In genomic region chr2:122652670-122653069, GRCh38 we compare ENCODE assay signal across 17 cellular contexts.
DNase-seq lines count a peak whose midpoint lies in the region; ATAC-seq and TF ChIP-seq lines count a peak whose summit lies in the region.
"Had no signal": no experiment of that assay in that cellular context is flagged by ENCODE, and none has a peak within 500 bp of the region (broad histone marks: within the 10 kb centered on the region; RNA-seq: fewer than 3 reads in every experiment).

No MANE protein-coding gene starts in this region.

- TF ChIP-seq CTCF in cardiac fibroblast (IDR thresholded peaks at IDR 0.05; ENCODE audit: low read depth, low read length) (no peak), GM10248 (IDR thresholded peaks at IDR 0.05; ENCODE audit: control extremely low read depth, extremely low read depth, low read depth, missing control alignments) (no peak)

- no peak overlapping the region for H3K4me3 ChIP-seq in cardiac fibroblast (replicated peaks in 1 of 2; ENCODE audit: low read depth in 2 of 2, low read length in 2 of 2)

- POLR2A ChIA-PET in GM10248 (lab: Yijun Ruan, JAX), result no interaction called here

- DNase-seq in NOMO-1 treated with DMSO at 0.1 percent for 48 hours (lab: John Stamatoyannopoulos, UW; ENCODE audit: unreplicated experiment), result peak; percentile 5
- no peak for DNase-seq in NOMO-1 treated with dmso at 0.1 percent for 144 hours (lab: John Stamatoyannopoulos, UW; ENCODE audit: unreplicated experiment)
- peak; percentile 20 for DNase-seq in HuH-7 (ENCODE audit: low spot score)
- peak; percentile 8 to 21 for DNase-seq in cardiac fibroblast (ENCODE audit: low read depth in 2 of 2)
- DNase-seq in left lobe of liver (ENCODE audit: low spot score), result no peak
- no peak for DNase-seq in pons (ENCODE audit: low spot score)
- no peak for DNase-seq in GM10248 (ENCODE audit: extremely low spot score)
- DNase-seq: Caco-2; CD8-positive, alpha-beta T cell; Karpas-422; MV-4-11; NCI-H2029; NCI-H2227 treated with DMSO at 0.1 percent for 48 hours; NCI-H510A; SK-N-SH; SW 1271 had no signal

- CTCF ChIA-PET in GM10248 (lab: Yijun Ruan, JAX), result interaction anchor here (3.1 kb wide), 1 partner anchor 8 kb away, joined by 15 read pairs; no protein-coding TSS in a partner anchor

- ATAC-seq in left lobe of liver (peak; percentile 65), GM19467 (IDR thresholded peaks at IDR 0.05; ENCODE audit: unreplicated experiment) (no peak)
- ATAC-seq: CD8-positive, alpha-beta T cell had no signal

Comparison
In these comparisons a context has a peak if more than half of its experiments do, and no peak if none do; other contexts are left out.
1. DNase-seq: peak in NOMO-1 treated with DMSO at 0.1 percent for 48 hours (single experiment), HuH-7 (single experiment) and cardiac fibroblast (2 of 2); none in NOMO-1 treated with dmso at 0.1 percent for 144 hours (single experiment), left lobe of liver (single experiment), pons (single experiment) and GM10248 (single experiment).